Comparison of ENCODE assay signal across 22 cellular contexts in genomic region chr3:100416863-100417262, GRCh38.
"Had no signal": no experiment of that assay in that cellular context is flagged by ENCODE, and none has a peak within 500 bp of the region (broad histone marks: within the 10 kb centered on the region; RNA-seq: fewer than 3 reads in every experiment).

No MANE protein-coding gene starts in this region.

- H3K79me2 ChIP-seq: hepatocyte had no signal

- FAIRE-seq: frontal cortex had no signal

- H3K27me3 ChIP-seq: dorsolateral prefrontal cortex, esophagus muscularis mucosa, foreskin keratinocyte, gastroesophageal sphincter, heart left ventricle, hepatocyte, left lung had no signal

- DNase-seq: dorsolateral prefrontal cortex; effector CD4-positive, alpha-beta T cell; effector memory CD4-positive, alpha-beta T cell; foreskin keratinocyte; heart left ventricle; hypothalamus; immature natural killer cell; islet precursor cell; left cardiac atrium; left lung; left ventricle myocardium superior; lower lobe of right lung; mesenchymal stem cell; mucosa of descending colon; naive B cell; naive thymus-derived CD8-positive, alpha-beta T cell had no signal

- H2AFZ ChIP-seq: hepatocyte had no signal

- H3K27me3 Mint-ChIP-seq: naive B cell; naive thymus-derived CD8-positive, alpha-beta T cell had no signal

- H3K4me1 Mint-ChIP-seq: immature natural killer cell, mesothelial cell of epicardium had no signal

- H3K9me3 ChIP-seq: esophagus muscularis mucosa, left lung, lower lobe of right lung, mucosa of descending colon had no signal

- H3K4me3 ChIP-seq: coronary artery, dorsolateral prefrontal cortex, esophagus muscularis mucosa, gastroesophageal sphincter, heart left ventricle, hepatocyte, left lung, lower lobe of right lung, mucosa of descending colon had no signal

- H3K27ac ChIP-seq: coronary artery, dorsolateral prefrontal cortex, esophagus muscularis mucosa, foreskin keratinocyte, gastroesophageal sphincter, heart left ventricle, hepatocyte, left lung, lower lobe of right lung had no signal

- H3K4me1 ChIP-seq: esophagus muscularis mucosa, foreskin keratinocyte, gastroesophageal sphincter, left lung, lower lobe of right lung had no signal

- H3K4me3 Mint-ChIP-seq: immature natural killer cell; mesothelial cell of epicardium; naive B cell; naive thymus-derived CD8-positive, alpha-beta T cell had no signal

- H3K36me3 ChIP-seq: esophagus muscularis mucosa, heart left ventricle, left lung, lower lobe of right lung had no signal

- H3K4me2 ChIP-seq: hepatocyte had no signal

- H3K27ac Mint-ChIP-seq: immature natural killer cell; mesothelial cell of epicardium; naive B cell; naive thymus-derived CD8-positive, alpha-beta T cell had no signal

- H3K36me3 Mint-ChIP-seq: immature natural killer cell had no signal

- H3K9me3 Mint-ChIP-seq: immature natural killer cell, naive B cell had no signal

- ATAC-seq: foreskin keratinocyte; gastroesophageal sphincter; heart left ventricle; left cardiac atrium; left lung; left ventricle myocardium superior; lower lobe of right lung; naive thymus-derived CD8-positive, alpha-beta T cell had no signal
